In the genomic region with DNA sequence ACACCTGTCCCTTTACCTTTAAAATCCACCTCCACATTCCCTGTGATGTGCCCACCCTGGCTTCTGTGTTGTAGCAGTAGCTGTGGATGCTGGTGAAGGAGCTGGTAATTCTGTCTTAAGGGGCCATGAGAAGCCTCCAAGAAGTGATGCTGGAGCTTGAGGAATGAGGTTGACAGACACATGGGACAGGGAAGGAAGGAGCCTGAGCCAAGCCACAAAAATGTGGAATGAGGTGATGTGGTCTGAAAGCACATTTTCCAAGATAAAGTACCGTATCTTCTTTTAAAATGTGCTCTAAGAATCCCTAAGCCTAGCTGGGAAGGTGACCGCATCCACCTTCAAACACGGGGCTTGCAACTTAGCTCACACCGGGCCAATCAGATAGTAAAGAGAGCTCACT, we compare ENCODE assay signal across 21 cellular contexts. TPM values are rescaled to one million over a fixed set of nuclear protein-coding genes. Genes with fewer than 3 reads are reported as not detected.
A peak's percentile ranks its signal among the peaks of the same experiment; 100 is the strongest.
DNase-seq lines count a peak whose midpoint lies in the region; ATAC-seq and TF ChIP-seq lines count a peak whose summit lies in the region.
"Had no signal": no experiment of that assay in that cellular context is flagged by ENCODE, and none has a peak within 500 bp of the region (broad histone marks: within the 10 kb centered on the region; RNA-seq: fewer than 3 reads in every experiment).

No MANE protein-coding gene starts in this region.

- BruUV-seq in PC-3 (replicated peaks; lab: Mats Ljungman, UMichigan), result no TSS peak

- H3K36me3 ChIP-seq in PC-3 (ENCODE audit: low read depth, low read length), result no peaks in the 10 kb centered on the region
- H3K36me3 ChIP-seq in psoas muscle (ENCODE audit: insufficient read depth in 1 of 2, low read depth in 1 of 2), result no peaks in the 10 kb centered on the region
- H3K36me3 ChIP-seq: BE2C, neutrophil had no signal

- H3K4me1 ChIP-seq in PC-3 (ENCODE audit: insufficient read depth, low read length) (no peaks in the 10 kb centered on the region), psoas muscle (no peaks in the 10 kb centered on the region)
- H3K4me1 ChIP-seq: BE2C had no signal

- no peaks in the 10 kb centered on the region for H3K9me2 ChIP-seq in PC-3 (replicated peaks; ENCODE audit: low read length)

- no peaks in the 10 kb centered on the region for H3K79me2 ChIP-seq in PC-3 (ENCODE audit: low read length)

- no peaks in the 10 kb centered on the region; the same call in 1 of the 2 replicates for H3K27me3 ChIP-seq in PC-3 (ENCODE audit: low read length)
- H3K27me3 ChIP-seq in psoas muscle (ENCODE audit: insufficient read depth in 3 of 3, low read length in 2 of 3), result peaks cover 0 to 2% (median 0%) of the 10 kb centered on the region in 3 donors
- H3K27me3 ChIP-seq: BE2C had no signal

- no peak overlapping the region for H3K27ac ChIP-seq in PC-3 (ENCODE audit: low read length)
- no peak overlapping the region for H3K27ac ChIP-seq in psoas muscle
- H3K27ac ChIP-seq: neutrophil had no signal

- H3K9me3 ChIP-seq in PC-3 (ENCODE audit: low read length) (no peaks in the 10 kb centered on the region), psoas muscle (no peaks in the 10 kb centered on the region)
- H3K9me3 ChIP-seq: BE2C, neutrophil had no signal

- H4K20me1 ChIP-seq in PC-3 (ENCODE audit: low read length), result no peaks in the 10 kb centered on the region

- H3K9ac ChIP-seq in PC-3 (ENCODE audit: low read length), result no peak overlapping the region

- 82 to 90% (median 84%) methylated on average over 4 of the region's 4 CpGs for WGBS in psoas muscle, 3 donors

- no peaks in the 10 kb centered on the region for H3F3A ChIP-seq in PC-3 (ENCODE audit: low read length, unreplicated experiment)

- TF ChIP-seq CTCF in PC-3 (conservative IDR thresholded peaks at IDR 0.05; ENCODE audit: low read depth, low read length) (no peak), epithelial cell of esophagus (IDR thresholded peaks at IDR 0.05; ENCODE audit: insufficient read depth, low read depth, low read length, missing control alignments) (no peak), retinal pigment epithelial cell (conservative IDR thresholded peaks at IDR 0.05; ENCODE audit: low read depth, low read length) (no peak), psoas muscle (IDR thresholded peaks at IDR 0.05) (no peak)

- H3K4me2 ChIP-seq in PC-3 (ENCODE audit: low read length), result no peak overlapping the region

- no peak for ATAC-seq in PC-3
- no peak for ATAC-seq in psoas muscle
- ATAC-seq: effector memory CD8-positive, alpha-beta T cell; sciatic nerve had no signal

- intact Hi-C loops in PC-3 (cut with micrococcal nuclease) (no loop called here), psoas muscle (cut with DNase I) (no loop called here)

- H2AFZ ChIP-seq in PC-3 (ENCODE audit: low read length), result no peak overlapping the region

- DNase-seq in ELR (ENCODE audit: low read depth) (peak; percentile 38), PC-3 (peak; percentile 42), epithelial cell of esophagus (ENCODE audit: low read depth) (peak; percentile 34), retinal pigment epithelial cell (ENCODE audit: low read depth) (peak; percentile 1), psoas muscle (no peak), NCI-H2171 (lab: John Stamatoyannopoulos, UW) (no peak)
- DNase-seq in activated naive CD4-positive, alpha-beta T cell (lab: John Stamatoyannopoulos, UW), result no peak
- DNase-seq: activated CD4-positive, alpha-beta T cell treated with anti-CD3 and anti-CD28 coated beads, Interleukin-2, amount 50 U/mL, for 4 hours; activated T-cell treated with anti-CD3 and anti-CD28 coated beads, Interleukin-2, amount 50 U/mL, for 24 hours; BE2C; Calu3; caudate nucleus; effector memory CD8-positive, alpha-beta T cell; foreskin melanocyte; MM.1S; NCI-H1694 treated with DMSO at 0.1 percent for 48 hours; NCI-H446 treated with DMSO at 0.1 percent for 48 hours had no signal

- CTCF ChIA-PET in PC-3 (lab: Charles Lee), result no interaction called here

- POLR2A ChIA-PET in PC-3 (lab: Charles Lee; ENCODE audit: unreplicated experiment), result no interaction called here

- H3K4me3 ChIP-seq in PC-3 (ENCODE audit: low read length) (no peak overlapping the region), epithelial cell of esophagus (ENCODE audit: low read length) (no peak overlapping the region), retinal pigment epithelial cell (ENCODE audit: low read length) (no peak overlapping the region), psoas muscle (no peak overlapping the region)

RNA-seq across cellular contexts. Expression of a gene that starts 31.2 kb away (rescaled TPM):
- not detected in 2 replicates for total RNA-seq in PC-3 (2014; rRNA removed)
- total RNA-seq in psoas muscle, result under 1 TPM in 2 of 4 donors, not detected in 2; 0.22 to 0.24 TPM
- polyA plus RNA-seq in psoas muscle, result under 1 TPM in 2 of 3 donors, not detected in 1; 0.01 to 0.20 TPM
- total RNA-seq: Calu3, mononuclear cell, subcutaneous adipose tissue had no signal

Comparison
In these comparisons a context has a peak if more than half of its experiments do, and no peak if none do; other contexts are left out.
1. DNase-seq: peak in ELR (single experiment), PC-3 (single experiment), epithelial cell of esophagus (single experiment) and retinal pigment epithelial cell (single experiment); none in psoas muscle (0 of 2), NCI-H2171 (single experiment) and activated naive CD4-positive, alpha-beta T cell (0 of 4).